Comparison of ENCODE assay signal across 26 cellular contexts in the genomic region with DNA sequence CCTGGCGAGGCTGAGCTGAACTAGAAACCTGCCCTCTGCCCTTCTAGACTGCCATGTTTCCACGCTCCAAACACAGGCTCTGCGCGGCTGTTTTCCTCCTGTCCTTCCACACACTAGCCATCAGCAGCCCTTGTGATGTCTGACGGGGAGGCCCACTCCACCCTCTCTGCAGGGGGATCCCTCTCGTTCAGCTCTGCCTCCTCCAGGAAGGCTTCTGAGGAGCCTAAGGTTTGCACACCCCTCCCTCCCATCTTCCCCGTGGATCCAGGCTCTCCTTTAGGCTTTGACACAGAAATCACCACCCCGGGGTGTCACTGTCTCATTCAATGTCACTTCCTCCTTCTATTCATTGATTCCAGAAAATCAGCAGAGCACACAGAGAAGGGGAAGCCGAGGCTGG.
"Had no signal": no experiment of that assay in that cellular context is flagged by ENCODE, and none has a peak within 500 bp of the region (broad histone marks: within the 10 kb centered on the region; RNA-seq: fewer than 3 reads in every experiment).

No MANE protein-coding gene starts in this region.

- ATAC-seq: esophagus mucosa; gastrocnemius medialis; heart right ventricle; left cardiac atrium; lower lobe of right lung; psoas muscle; right lobe of liver; stimulated activated effector memory CD8-positive, alpha-beta T cell treated with anti-CD3 and anti-CD28 coated beads, Interleukin-12 subunit alpha, Interleukin-12 subunit beta, amount 100 ng/mL, for 72 hours had no signal

- H3K9me3 ChIP-seq: gastrocnemius medialis, heart right ventricle, left ventricle myocardium inferior, lower lobe of right lung, neutrophil, psoas muscle, right lobe of liver, tibial artery, upper lobe of left lung, uterus had no signal

- H3K4me1 ChIP-seq: gastrocnemius medialis, heart right ventricle, left ventricle myocardium inferior, lower lobe of right lung, psoas muscle, right lobe of liver, tibial artery, upper lobe of left lung, uterus had no signal

- H3K9me3 Mint-ChIP-seq: immature natural killer cell; memory B cell; nephron; stimulated activated effector memory CD8-positive, alpha-beta T cell treated with anti-CD3 and anti-CD28 coated beads, Interleukin-12 subunit alpha, Interleukin-12 subunit beta, amount 100 ng/mL, for 72 hours; stimulated activated naive CD8-positive, alpha-beta T cell treated with anti-CD3 and anti-CD28 coated beads, Interleukin-15, Interleukin-2, amounts not matched to agents 100 ng/mL and 50 ng/mL, for 24 hours had no signal

- H3K27me3 ChIP-seq: right lobe of liver, upper lobe of left lung, uterus had no signal

- H3K36me3 ChIP-seq: gastrocnemius medialis, heart right ventricle, left ventricle myocardium inferior, lower lobe of right lung, neutrophil, right lobe of liver, tibial artery, upper lobe of left lung, uterus had no signal

- DNase-seq: cortex of kidney; dorsolateral prefrontal cortex; effector CD8-positive, alpha-beta T cell; gastrocnemius medialis; heart right ventricle; immature natural killer cell; kidney; left cardiac atrium; left ventricle myocardium inferior; lower lobe of right lung; midbrain; naive B cell; psoas muscle; retina; right lobe of liver; stimulated activated CD4-positive, alpha-beta T cell treated with anti-CD3 and anti-CD28 coated beads, Interleukin-4, amount 100 ng/mL, for 1 hour; stimulated activated CD8-positive, alpha-beta memory T cell treated with anti-CD3 and anti-CD28 coated beads, Interleukin-4, amount 100 ng/mL, for 48 hours; tibial artery; upper lobe of left lung; uterus had no signal

- H3K27ac ChIP-seq: dorsolateral prefrontal cortex, gastrocnemius medialis, heart right ventricle, left ventricle myocardium inferior, lower lobe of right lung, neutrophil, psoas muscle, right lobe of liver, tibial artery, upper lobe of left lung, uterus had no signal

- H3K4me3 ChIP-seq: dorsolateral prefrontal cortex, gastrocnemius medialis, heart right ventricle, left ventricle myocardium inferior, lower lobe of right lung, psoas muscle, right lobe of liver, tibial artery, upper lobe of left lung, uterus had no signal

- H3K36me3 Mint-ChIP-seq: immature natural killer cell; memory B cell; naive B cell; stimulated activated effector memory CD8-positive, alpha-beta T cell treated with anti-CD3 and anti-CD28 coated beads, Interleukin-12 subunit alpha, Interleukin-12 subunit beta, amount 100 ng/mL, for 72 hours had no signal

- H3K4me1 Mint-ChIP-seq: immature natural killer cell; memory B cell; stimulated activated effector memory CD8-positive, alpha-beta T cell treated with anti-CD3 and anti-CD28 coated beads, Interleukin-12 subunit alpha, Interleukin-12 subunit beta, amount 100 ng/mL, for 72 hours had no signal

- H3K4me3 Mint-ChIP-seq: immature natural killer cell; memory B cell; naive B cell; nephron; stimulated activated effector memory CD8-positive, alpha-beta T cell treated with anti-CD3 and anti-CD28 coated beads, Interleukin-12 subunit alpha, Interleukin-12 subunit beta, amount 100 ng/mL, for 72 hours; stimulated activated naive CD8-positive, alpha-beta T cell treated with anti-CD3 and anti-CD28 coated beads, Interleukin-15, Interleukin-2, amounts not matched to agents 100 ng/mL and 50 ng/mL, for 24 hours had no signal

- H3K27ac Mint-ChIP-seq: immature natural killer cell; memory B cell; naive B cell; stimulated activated effector memory CD8-positive, alpha-beta T cell treated with anti-CD3 and anti-CD28 coated beads, Interleukin-12 subunit alpha, Interleukin-12 subunit beta, amount 100 ng/mL, for 72 hours; stimulated activated naive CD8-positive, alpha-beta T cell treated with anti-CD3 and anti-CD28 coated beads, Interleukin-15, Interleukin-2, amounts not matched to agents 100 ng/mL and 50 ng/mL, for 24 hours had no signal
